In the genomic region with DNA sequence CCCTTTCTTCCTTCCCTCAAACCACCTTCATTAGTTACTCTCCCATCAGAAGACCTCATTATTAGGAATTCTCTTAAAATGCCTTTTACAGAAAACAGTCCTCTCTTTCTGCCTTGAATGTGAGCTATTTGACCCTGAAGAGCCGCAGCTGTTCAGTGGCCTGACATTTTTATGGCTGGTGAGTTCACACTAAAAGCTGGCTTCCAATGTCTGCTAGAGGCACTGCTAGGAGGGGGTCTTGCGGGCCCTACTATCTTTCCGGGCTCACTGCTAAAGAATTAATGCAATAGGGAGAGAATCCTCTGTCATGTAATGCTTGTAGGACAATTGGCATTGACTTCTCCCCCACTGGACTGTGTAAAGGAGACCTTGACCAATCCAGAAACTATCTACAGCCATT, we compare ENCODE assay signal across 25 cellular contexts.
DNase-seq lines count a peak whose midpoint lies in the region; ATAC-seq and TF ChIP-seq lines count a peak whose summit lies in the region.
"Had no signal": no experiment of that assay in that cellular context is flagged by ENCODE, and none has a peak within 500 bp of the region (broad histone marks: within the 10 kb centered on the region; RNA-seq: fewer than 3 reads in every experiment).

No MANE protein-coding gene starts in this region.

- H3K9ac ChIP-seq in mesenchymal stem cell (ENCODE audit: low read length) (no peak overlapping the region), skeletal muscle tissue (ENCODE audit: low read depth in 1 of 3, low read length in 3 of 3) (no peak overlapping the region)

- no peak for DNase-seq in HFFc6
- DNase-seq in esophagus squamous epithelium (lab: John Stamatoyannopoulos, UW): no peak
- peak; percentile 63 for DNase-seq in mesenchymal stem cell
- no peak for DNase-seq in amygdala (lab: John Stamatoyannopoulos, UW)
- DNase-seq in NCI-H510A (lab: John Stamatoyannopoulos, UW): no peak
- DNase-seq: activated CD4-positive, alpha-beta T cell treated with anti-CD3 and anti-CD28 coated beads for 1 hour; activated naive CD4-positive, alpha-beta T cell treated with Interleukin-2 at 50 U/mL for 16 hours; CD4-positive, CD25-positive, alpha-beta regulatory T cell; cortex of kidney; DMS53; erythroblast; HCEC 1CT; left colon; NCI-H187; NCI-H446; SHP77 treated with DMSO at 0.1 percent for 48 hours; stimulated activated CD4-positive, alpha-beta T cell treated with anti-CD3 and anti-CD28 coated beads, Interleukin-4, amount 100 ng/mL, for 4 hours; T-helper 9 cell; thyroid gland had no signal

- H3K27ac ChIP-seq in esophagus squamous epithelium (peak overlapping the region in 3 of 4 donors; percentile 69 to 86 (median 74)), mesenchymal stem cell (ENCODE audit: low read length, poor library complexity, severe bottlenecking) (no peak overlapping the region), skeletal muscle tissue (ENCODE audit: low read depth, low read length) (peak overlapping the region; percentile 41)
- H3K27ac ChIP-seq: A549, hepatocyte, thyroid gland had no signal

- no peak overlapping the region for H3K23ac ChIP-seq in mesenchymal stem cell (ENCODE audit: low read length in 2 of 2)

- no peaks in the 10 kb centered on the region for H3K9me3 Mint-ChIP-seq in HFFc6

- H3K4me3 Mint-ChIP-seq in HFFc6: no peak overlapping the region

- peaks cover 0 to 12% (median 11%) of the 10 kb centered on the region in 3 donors for H3K4me1 ChIP-seq in esophagus squamous epithelium
- H3K4me1 ChIP-seq in mesenchymal stem cell (ENCODE audit: control insufficient read depth, insufficient read depth, low read depth, low read length): peaks cover 3% of the 10 kb centered on the region
- H3K4me1 ChIP-seq in skeletal muscle tissue (ENCODE audit: control insufficient read depth in 3 of 3, insufficient read depth in 3 of 3, low read length in 3 of 3): peaks cover 0 to 12% (median 2%) of the 10 kb centered on the region in 3 donors
- H3K4me1 ChIP-seq: A549 had no signal

- no peak overlapping the region for H3K14ac ChIP-seq in mesenchymal stem cell (ENCODE audit: low read length in 2 of 2)

- H3K36me3 ChIP-seq in esophagus squamous epithelium: no peaks in the 10 kb centered on the region
- H3K36me3 ChIP-seq in mesenchymal stem cell (ENCODE audit: control insufficient read depth in 1 of 2, insufficient read depth in 2 of 2, low read depth in 1 of 2, low read length in 2 of 2): no peaks in the 10 kb centered on the region
- no peaks in the 10 kb centered on the region for H3K36me3 ChIP-seq in skeletal muscle tissue (ENCODE audit: control insufficient read depth in 3 of 3, insufficient read depth in 3 of 3, low read length in 3 of 3)
- H3K36me3 ChIP-seq: thyroid gland had no signal

- H3K36me3 Mint-ChIP-seq in HFFc6 (ENCODE audit: low read depth): no peaks in the 10 kb centered on the region
- H3K36me3 Mint-ChIP-seq: CD4-positive, CD25-positive, alpha-beta regulatory T cell had no signal

- no peak overlapping the region for H4K8ac ChIP-seq in mesenchymal stem cell (ENCODE audit: low read length)

- H2BK120ac ChIP-seq in mesenchymal stem cell (ENCODE audit: low read depth, low read length): no peak overlapping the region

- no peak for ATAC-seq in GM18517 (IDR thresholded peaks at IDR 0.05; ENCODE audit: unreplicated experiment)
- ATAC-seq in HG02678 (IDR thresholded peaks at IDR 0.05; ENCODE audit: unreplicated experiment): no peak
- ATAC-seq: A549, HepG2, left colon had no signal

- no peaks in the 10 kb centered on the region for H3K27me3 ChIP-seq in esophagus squamous epithelium
- no peaks in the 10 kb centered on the region for H3K27me3 ChIP-seq in mesenchymal stem cell (ENCODE audit: control insufficient read depth in 1 of 2, insufficient read depth in 1 of 2, low read length in 2 of 2)
- H3K27me3 ChIP-seq in skeletal muscle tissue (ENCODE audit: control insufficient read depth in 3 of 3, insufficient read depth in 3 of 3, low read length in 3 of 3): no peaks in the 10 kb centered on the region
- H3K27me3 ChIP-seq: hepatocyte, thyroid gland had no signal

- no peak overlapping the region for H2AK5ac ChIP-seq in mesenchymal stem cell (ENCODE audit: low read length, severe bottlenecking)

- WGBS in esophagus squamous epithelium, 2 donors: 53 to 84% methylated on average over 3 of the region's 3 CpGs
- WGBS in mesenchymal stem cell: 0% methylated on average over 1 of the region's 3 CpGs

- peaks cover 2% of the 10 kb centered on the region for H3K27me3 Mint-ChIP-seq in HFFc6 (ENCODE audit: insufficient read depth)

- H2AFZ ChIP-seq in mesenchymal stem cell (ENCODE audit: low read depth, low read length): no peak overlapping the region
- H2AFZ ChIP-seq: hepatocyte had no signal

- peaks cover 15% of the 10 kb centered on the region for H3K4me1 Mint-ChIP-seq in HFFc6 (ENCODE audit: low read depth)
- H3K4me1 Mint-ChIP-seq: CD4-positive, CD25-positive, alpha-beta regulatory T cell had no signal

- H3K79me1 ChIP-seq in mesenchymal stem cell (replicated peaks; ENCODE audit: low read length, poor library complexity, severe bottlenecking): no peaks in the 10 kb centered on the region

- H2BK12ac ChIP-seq in mesenchymal stem cell (ENCODE audit: low read length in 2 of 2): peak overlapping the region in 1 of 2 experiments; percentile 66

- no peak for TF ChIP-seq POLR2A in esophagus squamous epithelium (IDR thresholded peaks at IDR 0.05)

- no peak overlapping the region for H2BK5ac ChIP-seq in mesenchymal stem cell (ENCODE audit: low read depth, low read length, poor library complexity, severe bottlenecking)

- no peak overlapping the region for H3K4ac ChIP-seq in mesenchymal stem cell (ENCODE audit: low read depth in 1 of 2, low read length in 2 of 2)

- H3K27ac Mint-ChIP-seq in HFFc6: peak overlapping the region; percentile 5; the same call in 1 of the 2 replicates
- H3K27ac Mint-ChIP-seq: CD4-positive, CD25-positive, alpha-beta regulatory T cell had no signal

- peak overlapping the region in 1 of 2 experiments; percentile 34 for H3K18ac ChIP-seq in mesenchymal stem cell (ENCODE audit: low read depth in 1 of 2, low read length in 2 of 2)

- H4K91ac ChIP-seq in mesenchymal stem cell (ENCODE audit: low read length): no peak overlapping the region

- intact Hi-C loops in esophagus squamous epithelium (cut with DNase I): no loop called here

- TF ChIP-seq CTCF in HFFc6 (IDR thresholded peaks at IDR 0.05) (no peak), esophagus squamous epithelium (IDR thresholded peaks at IDR 0.05) (no peak)

- H2BK15ac ChIP-seq in mesenchymal stem cell (ENCODE audit: low read depth, poor library complexity, severe bottlenecking): no peak overlapping the region

- H3K4me2 ChIP-seq in mesenchymal stem cell (ENCODE audit: low read length, poor library complexity, severe bottlenecking): no peak overlapping the region
- H3K4me2 ChIP-seq: A549, hepatocyte had no signal

- H3K9me3 ChIP-seq in esophagus squamous epithelium (no peaks in the 10 kb centered on the region), mesenchymal stem cell (ENCODE audit: control insufficient read depth, low read length) (no peaks in the 10 kb centered on the region), skeletal muscle tissue (ENCODE audit: control insufficient read depth in 3 of 3, low read length in 3 of 3) (no peaks in the 10 kb centered on the region)
- H3K9me3 ChIP-seq: thyroid gland had no signal

- H3K4me3 ChIP-seq in esophagus squamous epithelium (no peak overlapping the region), mesenchymal stem cell (ENCODE audit: insufficient read depth in 1 of 2, low read depth in 1 of 2, low read length in 2 of 2) (no peak overlapping the region), skeletal muscle tissue (ENCODE audit: low read length in 3 of 3) (no peak overlapping the region)
- H3K4me3 ChIP-seq: A549, hepatocyte, thyroid gland had no signal
